Comparison of ENCODE assay signal across 1 cellular context in the genomic region with DNA sequence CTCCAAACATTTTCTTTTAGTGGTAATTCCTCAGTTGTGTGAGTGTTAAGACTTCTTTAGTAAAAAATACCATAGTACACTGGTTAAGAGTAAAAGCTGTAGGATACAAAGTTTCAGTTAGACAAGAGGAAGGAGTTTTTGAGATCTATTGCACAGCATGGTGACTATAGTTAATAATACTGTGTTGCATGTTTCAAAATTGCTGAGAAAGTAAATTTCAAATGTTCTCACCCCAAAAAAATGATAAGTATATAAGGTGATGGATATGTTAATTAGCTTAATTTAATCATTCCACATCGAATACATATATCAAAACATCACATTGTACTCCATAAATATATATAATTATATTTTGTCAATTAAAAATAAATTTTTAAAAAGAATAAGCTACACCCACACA.
TF ChIP-seq lines count a peak whose summit lies in the region.

No MANE protein-coding gene starts in this region.

TF ChIP-seq in SK-N-SH treated with all-trans-retinoic acid at 6 μM for 48 hours, 23 proteins besides CTCF, POLR2A, EP300 and RAD21 (continued from another document):
- no peak for TF ChIP-seq TCF4 (CRISPR knock-in tag; IDR thresholded peaks at IDR 0.05; ENCODE audit: borderline replicate concordance)
- TF ChIP-seq ZFP30 (CRISPR knock-in tag; IDR thresholded peaks at IDR 0.05), result no peak
- TF ChIP-seq BACH2 (CRISPR knock-in tag; IDR thresholded peaks at IDR 0.05; ENCODE audit: borderline replicate concordance), result no peak
- no peak for TF ChIP-seq SNAI2 (CRISPR knock-in tag; IDR thresholded peaks at IDR 0.05)
- no peak for TF ChIP-seq ZFP3 (CRISPR knock-in tag; IDR thresholded peaks at IDR 0.05)
- no peak for TF ChIP-seq RARB (CRISPR knock-in tag; IDR thresholded peaks at IDR 0.05)
- no peak for TF ChIP-seq ZNF565 (CRISPR knock-in tag; conservative IDR thresholded peaks at IDR 0.05; ENCODE audit: low read depth)
- TF ChIP-seq PPARA (CRISPR knock-in tag; IDR thresholded peaks at IDR 0.05; ENCODE audit: borderline replicate concordance), result no peak
- TF ChIP-seq, protein P1, sequence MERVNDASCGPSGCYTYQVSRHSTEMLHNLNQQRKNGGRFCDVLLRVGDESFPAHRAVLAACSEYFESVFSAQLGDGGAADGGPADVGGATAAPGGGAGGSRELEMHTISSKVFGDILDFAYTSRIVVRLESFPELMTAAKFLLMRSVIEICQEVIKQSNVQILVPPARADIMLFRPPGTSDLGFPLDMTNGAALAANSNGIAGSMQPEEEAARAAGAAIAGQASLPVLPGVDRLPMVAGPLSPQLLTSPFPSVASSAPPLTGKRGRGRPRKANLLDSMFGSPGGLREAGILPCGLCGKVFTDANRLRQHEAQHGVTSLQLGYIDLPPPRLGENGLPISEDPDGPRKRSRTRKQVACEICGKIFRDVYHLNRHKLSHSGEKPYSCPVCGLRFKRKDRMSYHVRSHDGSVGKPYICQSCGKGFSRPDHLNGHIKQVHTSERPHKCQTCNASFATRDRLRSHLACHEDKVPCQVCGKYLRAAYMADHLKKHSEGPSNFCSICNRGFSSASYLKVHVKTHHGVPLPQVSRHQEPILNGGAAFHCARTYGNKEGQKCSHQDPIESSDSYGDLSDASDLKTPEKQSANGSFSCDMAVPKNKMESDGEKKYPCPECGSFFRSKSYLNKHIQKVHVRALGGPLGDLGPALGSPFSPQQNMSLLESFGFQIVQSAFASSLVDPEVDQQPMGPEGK (CRISPR knock-in tag; IDR thresholded peaks at IDR 0.05; ENCODE audit: borderline replicate concordance), result no peak
- TF ChIP-seq, protein P2, sequence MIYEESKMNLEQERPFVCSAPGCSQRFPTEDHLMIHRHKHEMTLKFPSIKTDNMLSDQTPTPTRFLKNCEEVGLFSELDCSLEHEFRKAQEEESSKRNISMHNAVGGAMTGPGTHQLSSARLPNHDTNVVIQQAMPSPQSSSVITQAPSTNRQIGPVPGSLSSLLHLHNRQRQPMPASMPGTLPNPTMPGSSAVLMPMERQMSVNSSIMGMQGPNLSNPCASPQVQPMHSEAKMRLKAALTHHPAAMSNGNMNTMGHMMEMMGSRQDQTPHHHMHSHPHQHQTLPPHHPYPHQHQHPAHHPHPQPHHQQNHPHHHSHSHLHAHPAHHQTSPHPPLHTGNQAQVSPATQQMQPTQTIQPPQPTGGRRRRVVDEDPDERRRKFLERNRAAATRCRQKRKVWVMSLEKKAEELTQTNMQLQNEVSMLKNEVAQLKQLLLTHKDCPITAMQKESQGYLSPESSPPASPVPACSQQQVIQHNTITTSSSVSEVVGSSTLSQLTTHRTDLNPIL (CRISPR knock-in tag; IDR thresholded peaks at IDR 0.05; ENCODE audit: low read depth), result no peak
- TF ChIP-seq, protein P3, sequence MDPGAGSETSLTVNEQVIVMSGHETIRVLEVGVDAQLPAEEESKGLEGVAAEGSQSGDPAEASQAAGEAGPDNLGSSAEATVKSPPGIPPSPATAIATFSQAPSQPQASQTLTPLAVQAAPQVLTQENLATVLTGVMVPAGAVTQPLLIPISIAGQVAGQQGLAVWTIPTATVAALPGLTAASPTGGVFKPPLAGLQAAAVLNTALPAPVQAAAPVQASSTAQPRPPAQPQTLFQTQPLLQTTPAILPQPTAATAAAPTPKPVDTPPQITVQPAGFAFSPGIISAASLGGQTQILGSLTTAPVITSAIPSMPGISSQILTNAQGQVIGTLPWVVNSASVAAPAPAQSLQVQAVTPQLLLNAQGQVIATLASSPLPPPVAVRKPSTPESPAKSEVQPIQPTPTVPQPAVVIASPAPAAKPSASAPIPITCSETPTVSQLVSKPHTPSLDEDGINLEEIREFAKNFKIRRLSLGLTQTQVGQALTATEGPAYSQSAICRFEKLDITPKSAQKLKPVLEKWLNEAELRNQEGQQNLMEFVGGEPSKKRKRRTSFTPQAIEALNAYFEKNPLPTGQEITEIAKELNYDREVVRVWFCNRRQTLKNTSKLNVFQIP (CRISPR knock-in tag; IDR thresholded peaks at IDR 0.05; ENCODE audit: borderline replicate concordance, low read depth), result no peak
- TF ChIP-seq GLIS3 (CRISPR knock-in tag; IDR thresholded peaks at IDR 0.05), result no peak
TF ChIP-seq in SK-N-SH treated with all-trans-retinoic acid at 6 μM for 48 hours: peak in this region for 0.
